Comparison of ENCODE assay signal across 19 cellular contexts in genomic region chr6:38158762-38159350, GRCh38.
DNase-seq lines count a peak whose midpoint lies in the region; ATAC-seq and TF ChIP-seq lines count a peak whose summit lies in the region.
"Had no signal": no experiment of that assay in that cellular context is flagged by ENCODE, and none has a peak within 500 bp of the region (broad histone marks: within the 10 kb centered on the region; RNA-seq: fewer than 3 reads in every experiment).

No MANE protein-coding gene starts in this region.

- no peak overlapping the region for H4K5ac ChIP-seq in H9 (ENCODE audit: insufficient read length, low read depth, low read length)

- H3K36me3 Mint-ChIP-seq in Caco-2 (ENCODE audit: insufficient read depth, unreplicated experiment) (peaks cover 56% of the 10 kb centered on the region), H9 (ENCODE audit: insufficient read depth in 1 of 3, low read depth in 3 of 3) (peaks cover 0 to 12% (median 4%) of the 10 kb centered on the region in 3 experiments; a peak in 4 of 7 replicates)
- peaks cover 33 to 54% of the 10 kb centered on the region in 2 donors for H3K36me3 Mint-ChIP-seq in stimulated activated naive B cell treated with anti-CD40 and anti-IgM and Interleukin-4, amounts not matched to agents 10 μg/mL and 1 μg/mL and 100 μg/mL, for 72 hours

- no peak overlapping the region for H3K4me3 ChIP-seq in Caco-2 (ENCODE audit: low read depth, low read length)
- no peak overlapping the region for H3K4me3 ChIP-seq in brain microvascular endothelial cell (ENCODE audit: low read depth, low read length)
- H3K4me3 ChIP-seq: SJCRH30 had no signal

- no peak overlapping the region for H3T11ph ChIP-seq in H9 (ENCODE audit: low read length)

- H3K4me1 ChIP-seq in Caco-2 (no peaks in the 10 kb centered on the region), H9 (ENCODE audit: insufficient read depth, low read length) (no peaks in the 10 kb centered on the region)
- H3K4me1 ChIP-seq: BE2C, SJCRH30 had no signal

- H3K27ac ChIP-seq in H9 (ENCODE audit: insufficient read length, low read depth, low read length) (no peak overlapping the region), brain microvascular endothelial cell (no peak overlapping the region)
- H3K27ac ChIP-seq: SJCRH30 had no signal

- no peak overlapping the region for H4K91ac ChIP-seq in H9 (ENCODE audit: insufficient read length, low read depth, low read length)

- H3K18ac ChIP-seq in H9 (ENCODE audit: insufficient read length, low read depth, low read length): no peak overlapping the region

- no peaks in the 10 kb centered on the region for H3K79me2 ChIP-seq in H9 (ENCODE audit: insufficient read depth, low read length)

- H3K27me3 ChIP-seq in Caco-2 (replicated peaks; ENCODE audit: control insufficient read depth, insufficient read depth, low read length): no peaks in the 10 kb centered on the region; the same call in 1 of the 2 replicates
- no peaks in the 10 kb centered on the region for H3K27me3 ChIP-seq in H9 (ENCODE audit: insufficient read depth, low read length)
- no peaks in the 10 kb centered on the region for H3K27me3 ChIP-seq in brain microvascular endothelial cell (replicated peaks)
- H3K27me3 ChIP-seq: BE2C, SJCRH30 had no signal

- no peak overlapping the region for H2BK20ac ChIP-seq in H9 (ENCODE audit: low read depth, low read length, poor library complexity, severe bottlenecking)

- WGBS in H9 (ENCODE audit: extremely low coverage, insufficient read length, low lambda C conversion rate): no CpG with 5 or more reads among the region's 14 CpGs

- ATAC-seq in stimulated activated naive B cell treated with anti-CD40 and anti-IgM and Interleukin-4, amounts not matched to agents 10 μg/mL and 1 μg/mL and 100 μg/mL, for 72 hours (replicated peaks): no peak
- no peak for ATAC-seq in HG02610 (IDR thresholded peaks at IDR 0.05; ENCODE audit: unreplicated experiment)

- H2BK15ac ChIP-seq in H9 (ENCODE audit: low read depth, low read length): no peak overlapping the region

- no peaks in the 10 kb centered on the region for H3K9me3 Mint-ChIP-seq in Caco-2 (ENCODE audit: unreplicated experiment)
- H3K9me3 Mint-ChIP-seq in H9: no peaks in the 10 kb centered on the region
- H3K9me3 Mint-ChIP-seq in stimulated activated naive B cell treated with anti-CD40 and anti-IgM and Interleukin-4, amounts not matched to agents 10 μg/mL and 1 μg/mL and 100 μg/mL, for 72 hours: peaks cover 0 to 1% of the 10 kb centered on the region in 2 donors
- H3K9me3 Mint-ChIP-seq: CD4-positive, alpha-beta T cell had no signal

- CTCF ChIA-PET in Caco-2 (lab: Charles Lee): no interaction called here

- intact Hi-C loops in Caco-2 (cut with micrococcal nuclease; ENCODE audit: unreplicated experiment): no loop called here

- no peak overlapping the region for H2BK120ac ChIP-seq in H9 (ENCODE audit: low read depth, low read length, poor library complexity, severe bottlenecking)

- H3K9me3 ChIP-seq in Caco-2 (no peaks in the 10 kb centered on the region), H9 (ENCODE audit: control insufficient read depth, low read depth, low read length) (no peaks in the 10 kb centered on the region)
- H3K9me3 ChIP-seq: BE2C, SJCRH30 had no signal

- no peak overlapping the region for H3K23ac ChIP-seq in H9 (ENCODE audit: insufficient read length, low read depth, low read length)

- H2BK5ac ChIP-seq in H9 (ENCODE audit: insufficient read length, low read length): no peak overlapping the region

- H3K4me1 Mint-ChIP-seq in Caco-2 (ENCODE audit: low read depth, unreplicated experiment) (no peaks in the 10 kb centered on the region), H9 (peaks cover 1 to 11% of the 10 kb centered on the region in 2 experiments; a peak in 3 of 4 replicates)
- peaks cover 0 to 6% of the 10 kb centered on the region in 2 donors for H3K4me1 Mint-ChIP-seq in stimulated activated naive B cell treated with anti-CD40 and anti-IgM and Interleukin-4, amounts not matched to agents 10 μg/mL and 1 μg/mL and 100 μg/mL, for 72 hours

- no peaks in the 10 kb centered on the region for H4K20me1 ChIP-seq in H9 (ENCODE audit: control insufficient read depth, insufficient read depth, insufficient read length)

- peak overlapping the region; percentile 8 for H3K27ac Mint-ChIP-seq in Caco-2 (ENCODE audit: unreplicated experiment)
- peak overlapping the region in 2 of 3 experiments; percentile 4 to 46; a peak in 1 of 7 replicates for H3K27ac Mint-ChIP-seq in H9
- H3K27ac Mint-ChIP-seq in stimulated activated naive B cell treated with anti-CD40 and anti-IgM and Interleukin-4, amounts not matched to agents 10 μg/mL and 1 μg/mL and 100 μg/mL, for 72 hours: peak overlapping the region; percentile 2
- H3K27ac Mint-ChIP-seq: CD4-positive, alpha-beta T cell had no signal

- no peak overlapping the region for H3K14ac ChIP-seq in H9 (ENCODE audit: insufficient read depth, low read length)

- H3K79me1 ChIP-seq in H9 (ENCODE audit: insufficient read depth, low read depth, low read length, poor library complexity, severe bottlenecking): no peaks in the 10 kb centered on the region

- H3K36me3 ChIP-seq in Caco-2 (ENCODE audit: control insufficient read depth, insufficient read depth, low read length) (no peaks in the 10 kb centered on the region), brain microvascular endothelial cell (replicated peaks) (peaks cover 3% of the 10 kb centered on the region)
- H3K36me3 ChIP-seq: BE2C had no signal

- in situ Hi-C loops in brain microvascular endothelial cell (cut with HindIII; ENCODE audit: low pct_ligation_motif_present, low sequenced_read_pairs): no loop called here

- H3K4me3 Mint-ChIP-seq in Caco-2 (ENCODE audit: unreplicated experiment) (no peak overlapping the region), H9 (no peak overlapping the region)
- H3K4me3 Mint-ChIP-seq in stimulated activated naive B cell treated with anti-CD40 and anti-IgM and Interleukin-4, amounts not matched to agents 10 μg/mL and 1 μg/mL and 100 μg/mL, for 72 hours: no peak overlapping the region
- H3K4me3 Mint-ChIP-seq: CD4-positive, alpha-beta T cell had no signal

- H3K9ac ChIP-seq in H9 (ENCODE audit: extremely low read depth, insufficient read length, low read length): no peak overlapping the region

- no peak for TF ChIP-seq CTCF in Caco-2 (IDR thresholded peaks at IDR 0.05; ENCODE audit: insufficient read depth in 1 of 2, low read depth in 1 of 2, low read length in 1 of 2, severe bottlenecking in 1 of 2, unreplicated experiment in 1 of 2)
- TF ChIP-seq CTCF in H9 (conservative IDR thresholded peaks at IDR 0.05): no peak
- TF ChIP-seq CTCF in brain microvascular endothelial cell (IDR thresholded peaks at IDR 0.05; ENCODE audit: low read depth, low read length, missing control alignments): no peak

- H4K8ac ChIP-seq in H9 (replicated peaks; ENCODE audit: insufficient read length, low read depth, low read length): no peak overlapping the region

- POLR2A ChIA-PET in Caco-2 (lab: Charles Lee): no interaction called here

- H3K27me3 Mint-ChIP-seq in Caco-2 (ENCODE audit: insufficient read depth, unreplicated experiment) (no peaks in the 10 kb centered on the region), H9 (ENCODE audit: low read depth) (no peaks in the 10 kb centered on the region; the same call in 1 of the 2 replicates)
- H3K27me3 Mint-ChIP-seq in stimulated activated naive B cell treated with anti-CD40 and anti-IgM and Interleukin-4, amounts not matched to agents 10 μg/mL and 1 μg/mL and 100 μg/mL, for 72 hours: no peaks in the 10 kb centered on the region
- H3K27me3 Mint-ChIP-seq: CD4-positive, alpha-beta T cell had no signal

- no peak overlapping the region for H2AFZ ChIP-seq in H9 (ENCODE audit: low read length)

- no peak overlapping the region for H3K4ac ChIP-seq in H9 (ENCODE audit: low read depth, low read length)

- no peak overlapping the region for H3K56ac ChIP-seq in H9 (ENCODE audit: insufficient read length, low read depth, low read length)

- H2AK5ac ChIP-seq in H9 (ENCODE audit: insufficient read length, low read length): no peak overlapping the region

- no TSS peak for BruUV-seq in Caco-2 (replicated peaks; lab: Mats Ljungman, UMichigan)

- no peaks in the 10 kb centered on the region for H3K23me2 ChIP-seq in H9 (ENCODE audit: insufficient read length, low read depth, low read length, poor library complexity, severe bottlenecking)

- DNase-seq in Caco-2: no peak
- DNase-seq in H9: no peak
- peak; percentile 60 for DNase-seq in mesenteric fat pad (ENCODE audit: low spot score)
- DNase-seq in stimulated activated naive B cell treated with anti-CD40 and anti-IgM and Interleukin-4, amounts not matched to agents 10 μg/mL and 1 μg/mL and 100 μg/mL, for 72 hours: no peak
- DNase-seq in brain microvascular endothelial cell: no peak
- no peak for DNase-seq in NCI-H345 treated with DMSO at 0.1 percent for 48 hours (lab: John Stamatoyannopoulos, UW; ENCODE audit: unreplicated experiment)
- DNase-seq: BE2C; CD4-positive, alpha-beta T cell; DMS153; MM.1S; NCI-H1092; NCI-H1436; NCI-H2029; NCI-H226; NCI-H524; NCI-H774; NK-92 treated with Interleukin-12 subunit alpha and Interleukin-12 subunit beta, amount 100 ng/mL, for 24 hours; SJCRH30 had no signal

- no peak overlapping the region for H2BK12ac ChIP-seq in H9 (ENCODE audit: insufficient read length, low read depth, low read length)

- H3K4me2 ChIP-seq in H9 (ENCODE audit: insufficient read depth, insufficient read length, low read length): no peak overlapping the region
